8 cellular contexts compared by ENCODE assay signal in the genomic region with DNA sequence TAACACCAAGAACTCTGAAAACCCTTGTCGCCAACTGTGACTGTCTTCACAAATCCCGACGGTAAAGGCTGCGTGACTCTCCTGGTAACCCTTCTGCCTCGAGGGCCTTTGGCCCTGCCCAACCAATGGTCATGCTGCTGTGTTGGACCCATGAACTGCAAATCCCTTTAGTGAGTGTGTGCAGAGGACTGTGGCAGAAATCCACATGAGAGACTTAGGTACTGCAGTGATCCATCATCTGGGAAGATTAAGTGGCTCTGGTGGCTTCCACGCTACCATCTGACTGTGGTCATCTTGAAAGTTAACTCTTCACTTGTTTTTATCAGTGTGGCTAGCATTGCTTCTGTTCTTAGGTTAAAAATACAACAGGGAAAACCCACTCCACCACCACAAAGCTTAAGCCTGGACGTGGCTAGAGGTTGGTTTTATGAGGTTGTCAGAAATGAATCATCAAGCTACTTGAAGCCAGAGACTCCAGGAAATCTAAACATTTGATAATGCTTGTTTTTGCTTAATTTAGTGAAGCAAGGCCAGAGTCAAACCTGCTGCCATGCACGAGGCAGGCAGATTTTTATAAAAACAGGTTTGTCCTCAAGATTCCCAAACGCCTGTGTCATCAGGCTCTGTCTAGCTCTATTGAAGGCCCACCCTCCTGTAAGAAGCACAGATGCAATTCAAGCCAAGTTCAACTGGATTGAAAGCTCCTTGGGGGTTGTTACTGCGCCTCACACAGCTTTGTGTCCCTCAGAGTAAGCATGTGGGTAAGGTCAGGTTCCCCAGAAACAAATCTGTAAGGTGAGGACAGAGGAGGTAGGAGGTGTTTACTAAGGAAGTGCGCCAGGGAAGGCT. TPM values are rescaled to one million over a fixed set of nuclear protein-coding genes. Genes with fewer than 3 reads are reported as not detected.
A peak's percentile ranks its signal among the peaks of the same experiment; 100 is the strongest.
DNase-seq lines count a peak whose midpoint lies in the region; ATAC-seq and TF ChIP-seq lines count a peak whose summit lies in the region.

No MANE protein-coding gene starts in this region.

- H3K9me2 ChIP-seq in Karpas-422 (replicated peaks; ENCODE audit: insufficient read depth, low read length): no peaks in the 10 kb centered on the region

- H2AFZ ChIP-seq in Karpas-422 (ENCODE audit: low read length): no peak overlapping the region

- no peak overlapping the region for H3K4me3 Mint-ChIP-seq in neural crest cell

- H3K4me1 Mint-ChIP-seq in neural crest cell: no peaks in the 10 kb centered on the region

- H4K20me1 ChIP-seq in Karpas-422 (ENCODE audit: insufficient read depth, low read depth, low read length): no peaks in the 10 kb centered on the region

- H3K9me3 ChIP-seq in Karpas-422 (ENCODE audit: low read length): no peaks in the 10 kb centered on the region

- no peaks in the 10 kb centered on the region for H3K79me2 ChIP-seq in Karpas-422 (ENCODE audit: low read length)

- no peaks in the 10 kb centered on the region for H3K36me3 ChIP-seq in Karpas-422 (ENCODE audit: insufficient read depth, low read length)

- H3K9me3 Mint-ChIP-seq in neural crest cell: peaks cover 6% of the 10 kb centered on the region

- peaks cover 2% of the 10 kb centered on the region for H3K36me3 Mint-ChIP-seq in neural crest cell (ENCODE audit: low read depth)

- no peak overlapping the region for H3K4me2 ChIP-seq in Karpas-422 (ENCODE audit: low read depth, low read length, poor library complexity, severe bottlenecking)

- no peaks in the 10 kb centered on the region for H3K27me3 ChIP-seq in Karpas-422 (ENCODE audit: low read length)

- H3K27me3 Mint-ChIP-seq in neural crest cell (ENCODE audit: low read depth): no peaks in the 10 kb centered on the region

- H3K9ac ChIP-seq in Karpas-422 (ENCODE audit: low read length): no peak overlapping the region

- no peaks in the 10 kb centered on the region for H3K4me1 ChIP-seq in Karpas-422 (ENCODE audit: low read length)

- peak; percentile 81 for ATAC-seq in HG03139 (IDR thresholded peaks at IDR 0.05; ENCODE audit: unreplicated experiment)

- H3K27ac Mint-ChIP-seq in neural crest cell (ENCODE audit: unreplicated experiment): peak overlapping the region; percentile 57

- H3K27ac ChIP-seq in Karpas-422 (ENCODE audit: low read length): no peak overlapping the region

- no peak overlapping the region for H3K4me3 ChIP-seq in Karpas-422 (ENCODE audit: low read length)

- TF ChIP-seq CTCF in neural crest cell (conservative IDR thresholded peaks at IDR 0.05): no peak

- DNase-seq in AG20443 (ENCODE audit: low spot score) (peak; percentile 66), GM19240 (ENCODE audit: insufficient read length, low spot score) (peak; percentile 48), neural crest cell (ENCODE audit: low read depth, low spot score) (no peak), Karpas-422 (no peak), NCI-H524 (lab: John Stamatoyannopoulos, UW) (no peak), DMS 273 treated with DMSO at 0.1 percent for 48 hours (lab: John Stamatoyannopoulos, UW) (no peak)
- peak; percentile 12 to 25 (median 25) for DNase-seq in activated CD8-positive, alpha-beta memory T cell treated with anti-CD3 and anti-CD28 coated beads for 48 hours (ENCODE audit: low read depth in 2 of 3, low spot score in 2 of 3)

RNA-seq across cellular contexts. Expression of a gene that starts 52.7 kb away (rescaled TPM):
- 58.1 and 64.3 TPM in 2 replicates for total RNA-seq in neural crest cell
- 51.2 and 54.1 TPM in 2 replicates for total RNA-seq in Karpas-422 (2014; rRNA removed; shearing (Covaris generic); ENCODE audit: low replicate concordance)

Comparison
In these comparisons a context has a peak if more than half of its experiments do, and no peak if none do; other contexts are left out.
1. DNase-seq: peak in AG20443 (single experiment), GM19240 (single experiment) and activated CD8-positive, alpha-beta memory T cell treated with anti-CD3 and anti-CD28 coated beads for 48 hours (3 of 3); none in neural crest cell (single experiment), Karpas-422 (single experiment), NCI-H524 (0 of 2) and DMS 273 treated with DMSO at 0.1 percent for 48 hours (single experiment).